Comparison of ENCODE assay signal across 32 cellular contexts in the genomic region with DNA sequence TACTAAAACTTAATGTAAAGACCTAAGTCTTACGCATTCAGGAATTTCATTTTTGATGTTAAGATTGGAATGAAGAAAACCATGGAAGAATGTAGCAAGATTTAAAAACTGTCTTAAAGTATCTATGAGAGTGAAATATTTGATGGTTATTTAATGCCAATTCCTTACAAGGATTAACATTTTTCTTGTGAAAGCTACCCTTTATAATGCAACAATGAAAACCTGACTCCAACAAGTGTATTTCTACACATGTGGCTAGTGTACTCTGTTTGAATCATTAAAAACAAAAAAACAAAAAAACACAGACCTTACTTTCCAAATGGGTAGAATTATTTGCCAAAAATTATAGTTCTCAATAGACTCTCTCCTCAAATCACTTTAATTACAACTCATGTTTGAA.
A peak's percentile ranks its signal among the peaks of the same experiment; 100 is the strongest.
DNase-seq lines count a peak whose midpoint lies in the region; ATAC-seq, FAIRE-seq and TF ChIP-seq lines count a peak whose summit lies in the region.
"Had no signal": no experiment of that assay in that cellular context is flagged by ENCODE, and none has a peak within 500 bp of the region (broad histone marks: within the 10 kb centered on the region; RNA-seq: fewer than 3 reads in every experiment).

No MANE protein-coding gene starts in this region.

- H3K36me3 Mint-ChIP-seq in GM23338 (ENCODE audit: low read depth) (no peaks in the 10 kb centered on the region), astrocyte (ENCODE audit: low read depth, unreplicated experiment) (no peaks in the 10 kb centered on the region)
- H3K36me3 Mint-ChIP-seq: CD4-positive, alpha-beta memory T cell; T-cell had no signal

- H3K4me1 ChIP-seq in A673 (ENCODE audit: insufficient read depth, low read length, poor library complexity, severe bottlenecking) (peaks cover 50% of the 10 kb centered on the region), GM23338 (ENCODE audit: insufficient read depth) (peaks cover 16% of the 10 kb centered on the region), astrocyte (ENCODE audit: insufficient read depth, low read length) (peaks cover 6% of the 10 kb centered on the region)

- TF ChIP-seq CTCF in A673 (conservative IDR thresholded peaks at IDR 0.05; ENCODE audit: low read depth, low read length) (no peak), GM23338 (conservative IDR thresholded peaks at IDR 0.05; ENCODE audit: low read depth in 2 of 2) (no peak), astrocyte (IDR thresholded peaks at IDR 0.05; ENCODE audit: insufficient read depth, low read depth, low read length) (no peak)

- H3K4me3 Mint-ChIP-seq in GM23338: no peak overlapping the region
- H3K4me3 Mint-ChIP-seq in astrocyte (ENCODE audit: unreplicated experiment): no peak overlapping the region
- H3K4me3 Mint-ChIP-seq: CD4-positive, alpha-beta memory T cell; HFFc6; T-cell had no signal

- peaks cover 9% of the 10 kb centered on the region; the same call in 1 of the 2 replicates for H3K9me2 ChIP-seq in GM23338 (ENCODE audit: insufficient read depth)

- intact Hi-C loops in A673 (cut with micrococcal nuclease; ENCODE audit: unreplicated experiment): loop anchor here (10.0 kb wide), 1 partner anchor 1610 kb away; no protein-coding TSS in a partner anchor

- H3K27ac ChIP-seq in A673 (ENCODE audit: low read depth, low read length, poor library complexity, severe bottlenecking): peak overlapping the region; percentile 97
- H3K27ac ChIP-seq in GM23338 (ENCODE audit: low read depth): no peak overlapping the region
- H3K27ac ChIP-seq in astrocyte (ENCODE audit: low read depth, low read length): no peak overlapping the region
- H3K27ac ChIP-seq: BLaER1 treated with 17β-estradiol and CSF1 and Interleukin-3, amounts not matched to agents 10 nM and 100 nM; PC-9; SJCRH30 had no signal

- H3K27ac Mint-ChIP-seq in GM23338: no peak overlapping the region; the same call in 1 of the 2 replicates
- peak overlapping the region; percentile 51 for H3K27ac Mint-ChIP-seq in astrocyte (ENCODE audit: unreplicated experiment)
- H3K27ac Mint-ChIP-seq: CD4-positive, alpha-beta memory T cell; HFFc6; T-cell had no signal

- H3K9ac ChIP-seq in astrocyte (ENCODE audit: low read length): no peak overlapping the region
- H3K9ac ChIP-seq: BLaER1 treated with 17β-estradiol and CSF1 and Interleukin-3, amounts not matched to agents 10 nM and 100 nM had no signal

- CTCF ChIA-PET in A673 (lab: Charles Lee): no interaction called here

- POLR2A ChIA-PET in A673 (lab: Charles Lee; ENCODE audit: low non-redundant PET): no interaction called here

- DNase-seq in A673 (ENCODE audit: low spot score) (no peak), GM23338 (ENCODE audit: low spot score) (no peak), astrocyte (ENCODE audit: low read depth) (no peak), iris pigment epithelial cell (ENCODE audit: low read depth) (peak; percentile 8), NCI-H146 (lab: John Stamatoyannopoulos, UW) (no peak)
- DNase-seq: 8988T; AML-193; Caco-2; CD4-positive, alpha-beta memory T cell; DMS 273 treated with DMSO at 0.1 percent for 48 hours; DMS79; EL; GDM1; HFFc6; KG1; MM.1S; NCI-H1048; NCI-H1417; NCI-H1694 treated with DMSO at 0.1 percent for 48 hours; NCI-H2081; NCI-H2227 treated with DMSO at 0.1 percent for 48 hours; NCI-H526 treated with DMSO at 0.1 percent for 48 hours; SJCRH30; T-cell had no signal

- no peaks in the 10 kb centered on the region for H4K20me1 ChIP-seq in GM23338 (replicated peaks; ENCODE audit: insufficient read depth)
- no peaks in the 10 kb centered on the region for H4K20me1 ChIP-seq in astrocyte (ENCODE audit: insufficient read depth, low read length)
- H4K20me1 ChIP-seq: BLaER1 treated with 17β-estradiol and CSF1 and Interleukin-3, amounts not matched to agents 10 nM and 100 nM had no signal

- H3K27me3 Mint-ChIP-seq in GM23338 (ENCODE audit: insufficient read depth, low read depth, poor library complexity) (no peaks in the 10 kb centered on the region), astrocyte (ENCODE audit: low read depth, unreplicated experiment) (no peaks in the 10 kb centered on the region)

- no peaks in the 10 kb centered on the region for H3K79me2 ChIP-seq in GM23338 (replicated peaks; ENCODE audit: insufficient read depth)
- no peaks in the 10 kb centered on the region for H3K79me2 ChIP-seq in astrocyte (ENCODE audit: insufficient read depth, low read length)

- H3K27me3 ChIP-seq in A673 (replicated peaks; ENCODE audit: insufficient read depth, low read depth, low read length, poor library complexity) (no peaks in the 10 kb centered on the region), GM23338 (ENCODE audit: insufficient read depth) (no peaks in the 10 kb centered on the region), astrocyte (ENCODE audit: insufficient read depth, low read length) (no peaks in the 10 kb centered on the region)
- H3K27me3 ChIP-seq: BLaER1 treated with 17β-estradiol and CSF1 and Interleukin-3, amounts not matched to agents 10 nM and 100 nM; SJCRH30 had no signal

- no peaks in the 10 kb centered on the region for H3F3A ChIP-seq in GM23338 (replicated peaks; ENCODE audit: low read depth)

- H3K36me3 ChIP-seq in A673 (ENCODE audit: insufficient read depth, low read length, poor library complexity, severe bottlenecking) (no peaks in the 10 kb centered on the region), GM23338 (ENCODE audit: insufficient read depth) (no peaks in the 10 kb centered on the region), astrocyte (ENCODE audit: insufficient read depth, low read length) (no peaks in the 10 kb centered on the region)
- H3K36me3 ChIP-seq: BLaER1 treated with 17β-estradiol and CSF1 and Interleukin-3, amounts not matched to agents 10 nM and 100 nM; HAP-1; SJCRH30 had no signal

- H2AFZ ChIP-seq in GM23338 (0 out of 2 replicates have a peak overlapping the region, but pooled peaks have one; percentile 70), astrocyte (ENCODE audit: low read depth, low read length) (no peak overlapping the region)
- H2AFZ ChIP-seq: PC-9 had no signal

- H3K9me3 Mint-ChIP-seq in GM23338 (no peaks in the 10 kb centered on the region), astrocyte (ENCODE audit: unreplicated experiment) (peaks cover 4% of the 10 kb centered on the region)
- H3K9me3 Mint-ChIP-seq: HFFc6, T-cell had no signal

- no peak for FAIRE-seq in astrocyte (lab: Jason Lieb, UNC)
- FAIRE-seq: GM12891 had no signal

- ATAC-seq in GM23338 (no peak), GM19452 (IDR thresholded peaks at IDR 0.05; ENCODE audit: unreplicated experiment) (no peak), HG02571 (IDR thresholded peaks at IDR 0.05; ENCODE audit: unreplicated experiment) (no peak), HG03460 (IDR thresholded peaks at IDR 0.05; ENCODE audit: unreplicated experiment) (no peak)
- ATAC-seq: Right ventricle myocardium inferior, T-cell had no signal

- H3K4me3 ChIP-seq in A673 (ENCODE audit: low read depth, low read length, poor library complexity, severe bottlenecking): no peak overlapping the region
- H3K4me3 ChIP-seq in GM23338: no peak overlapping the region
- H3K4me3 ChIP-seq in astrocyte (ENCODE audit: insufficient read depth, low read depth, low read length): no peak overlapping the region
- H3K4me3 ChIP-seq: BLaER1 treated with 17β-estradiol and CSF1 and Interleukin-3, amounts not matched to agents 10 nM and 100 nM; HAP-1; PC-9; SJCRH30 had no signal

- H3K4me2 ChIP-seq in GM23338: no peak overlapping the region
- H3K4me2 ChIP-seq in astrocyte (ENCODE audit: low read length): no peak overlapping the region
- H3K4me2 ChIP-seq: BLaER1 treated with 17β-estradiol and CSF1 and Interleukin-3, amounts not matched to agents 10 nM and 100 nM; PC-9 had no signal

- BruUV-seq in A673 (replicated peaks; lab: Mats Ljungman, UMichigan): no TSS peak

- H3K9me3 ChIP-seq in A673 (ENCODE audit: low read depth, low read length, poor library complexity, severe bottlenecking): peaks cover 11% of the 10 kb centered on the region
- no peaks in the 10 kb centered on the region for H3K9me3 ChIP-seq in astrocyte (ENCODE audit: insufficient read depth, low read depth, low read length)
- H3K9me3 ChIP-seq: BLaER1 treated with 17β-estradiol and CSF1 and Interleukin-3, amounts not matched to agents 10 nM and 100 nM; Caco-2; HAP-1; SJCRH30 had no signal

- H3K4me1 Mint-ChIP-seq in GM23338 (peaks cover 20% of the 10 kb centered on the region; the same call in 2 of the 3 replicates), astrocyte (ENCODE audit: low read depth, unreplicated experiment) (peaks cover 25% of the 10 kb centered on the region)
- H3K4me1 Mint-ChIP-seq: CD4-positive, alpha-beta memory T cell had no signal

TF ChIP-seq in GM23338, 12 proteins besides CTCF, POLR2A, EP300 and RAD21:
- TF ChIP-seq EZH2 (IDR thresholded peaks at IDR 0.05; ENCODE audit: low read depth, unreplicated experiment) (no peak), REST (IDR thresholded peaks at IDR 0.05; ENCODE audit: unreplicated experiment) (no peak)
